ENCODE assay signal across 8 cellular contexts in the genomic region with DNA sequence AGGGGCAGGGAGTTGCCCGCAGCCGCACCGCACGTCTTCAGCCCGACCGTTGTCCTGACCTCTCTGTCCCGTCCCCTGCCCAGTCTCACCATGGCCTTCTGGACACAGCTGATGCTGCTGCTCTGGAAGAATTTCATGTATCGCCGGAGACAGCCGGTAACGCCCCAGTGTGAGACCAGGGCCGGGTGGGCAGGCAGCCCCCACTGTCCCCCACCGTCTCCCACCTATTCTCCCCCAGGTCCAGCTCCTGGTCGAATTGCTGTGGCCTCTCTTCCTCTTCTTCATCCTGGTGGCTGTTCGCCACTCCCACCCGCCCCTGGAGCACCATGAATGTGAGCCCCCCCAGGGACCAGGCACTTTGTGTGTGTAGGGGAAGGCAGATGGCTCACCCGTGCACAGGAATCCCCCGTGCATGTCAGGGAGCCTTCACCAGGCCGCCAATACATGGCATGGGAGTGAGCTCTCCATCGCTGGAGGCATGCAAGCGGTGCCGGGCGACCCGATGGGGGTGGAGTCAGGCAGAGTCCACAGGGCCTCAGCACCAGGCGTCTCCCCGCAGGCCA. TPM values are rescaled to one million over a fixed set of nuclear protein-coding genes. Genes with fewer than 3 reads are reported as not detected.
DNase-seq lines count a peak whose midpoint lies in the region; ATAC-seq and TF ChIP-seq lines count a peak whose summit lies in the region.

No MANE protein-coding gene starts in this region.

- no peak overlapping the region for H3K4me3 ChIP-seq in hepatocyte

- H3K27ac ChIP-seq in hepatocyte = no peak overlapping the region

- H2AFZ ChIP-seq in hepatocyte = no peak overlapping the region

- H3K9me3 ChIP-seq in hepatocyte (ENCODE audit: low read depth) = no peaks in the 10 kb centered on the region

- TF ChIP-seq CTCF in hepatocyte (IDR thresholded peaks at IDR 0.05; ENCODE audit: poor library complexity) = no peak

- ATAC-seq in stimulated activated memory B cell treated with anti-CD40 and anti-IgM and Interleukin-4, amounts not matched to agents 10 μg/mL and 1 μg/mL and 100 μg/mL, for 72 hours = no peak
- ATAC-seq in GM18511 (IDR thresholded peaks at IDR 0.05; ENCODE audit: unreplicated experiment) = no peak

- peaks cover 8% of the 10 kb centered on the region for H3K4me1 ChIP-seq in hepatocyte (ENCODE audit: insufficient read depth)

- H3K36me3 ChIP-seq in hepatocyte (replicated peaks; ENCODE audit: insufficient read depth, low read depth) = no peaks in the 10 kb centered on the region

- in situ Hi-C loops in KBM-7 (cut with MboI; ENCODE audit: low pct_unique_long_range_greater_than_20kb, low sequenced_read_pairs) = no loop called here

- POLR2A ChIA-PET in activated CD4-positive, alpha-beta memory T cell treated with anti-CD3 and anti-CD28 coated beads, Interleukin-2, amount 10 ng/mL, durations not matched to agents 7 days and 5 days (lab: Charles Lee) = interaction anchor here (0.7 to 7.2 kb wide), 11 partner anchors 13 to 240 kb away, joined by 3 to 134 read pairs (median 10); partner anchors contain the start of genes ARHGAP45, CNN2, RNU6-2 and TMEM259

- H3K27ac Mint-ChIP-seq in T-helper 1 cell treated with Interleukin-12 subunit alpha and Interleukin-12 subunit beta and Interleukin-4 antibody, amounts not matched to agents 30 μg/mL and 1 μg/mL, for 36 hours = peak overlapping the region; percentile 89
- H3K27ac Mint-ChIP-seq in activated CD4-positive, alpha-beta memory T cell treated with anti-CD3 and anti-CD28 coated beads, Interleukin-2, amount 10 ng/mL, durations not matched to agents 7 days and 5 days = peak overlapping the region; percentile 90
- peak overlapping the region; percentile 96 for H3K27ac Mint-ChIP-seq in stimulated activated memory B cell treated with anti-CD40 and anti-IgM and Interleukin-4, amounts not matched to agents 10 μg/mL and 1 μg/mL and 100 μg/mL, for 72 hours

- WGBS in hepatocyte (ENCODE audit: low lambda C conversion rate, missing lambda C conversion rate) = 47% methylated on average over 21 of the region's 26 CpGs

- H4K20me1 ChIP-seq in hepatocyte (ENCODE audit: insufficient read depth, poor library complexity, severe bottlenecking) = no peaks in the 10 kb centered on the region

- peak overlapping the region; percentile 99 for H3K4me3 Mint-ChIP-seq in T-helper 1 cell treated with Interleukin-12 subunit alpha and Interleukin-12 subunit beta and Interleukin-4 antibody, amounts not matched to agents 30 μg/mL and 1 μg/mL, for 36 hours
- H3K4me3 Mint-ChIP-seq in activated CD4-positive, alpha-beta memory T cell treated with anti-CD3 and anti-CD28 coated beads, Interleukin-2, amount 10 ng/mL, durations not matched to agents 7 days and 5 days = peak overlapping the region; percentile 97
- H3K4me3 Mint-ChIP-seq in stimulated activated memory B cell treated with anti-CD40 and anti-IgM and Interleukin-4, amounts not matched to agents 10 μg/mL and 1 μg/mL and 100 μg/mL, for 72 hours = peak overlapping the region; percentile 91

- no peaks in the 10 kb centered on the region for H3K27me3 Mint-ChIP-seq in T-helper 1 cell treated with Interleukin-12 subunit alpha and Interleukin-12 subunit beta and Interleukin-4 antibody, amounts not matched to agents 30 μg/mL and 1 μg/mL, for 36 hours (ENCODE audit: low read depth)
- H3K27me3 Mint-ChIP-seq in activated CD4-positive, alpha-beta memory T cell treated with anti-CD3 and anti-CD28 coated beads, Interleukin-2, amount 10 ng/mL, durations not matched to agents 7 days and 5 days = no peaks in the 10 kb centered on the region
- H3K27me3 Mint-ChIP-seq in stimulated activated memory B cell treated with anti-CD40 and anti-IgM and Interleukin-4, amounts not matched to agents 10 μg/mL and 1 μg/mL and 100 μg/mL, for 72 hours = no peaks in the 10 kb centered on the region

- H3K79me2 ChIP-seq in hepatocyte = no peaks in the 10 kb centered on the region

- no peaks in the 10 kb centered on the region for H3K9me3 Mint-ChIP-seq in T-helper 1 cell treated with Interleukin-12 subunit alpha and Interleukin-12 subunit beta and Interleukin-4 antibody, amounts not matched to agents 30 μg/mL and 1 μg/mL, for 36 hours
- no peaks in the 10 kb centered on the region for H3K9me3 Mint-ChIP-seq in activated CD4-positive, alpha-beta memory T cell treated with anti-CD3 and anti-CD28 coated beads, Interleukin-2, amount 10 ng/mL, durations not matched to agents 7 days and 5 days
- H3K9me3 Mint-ChIP-seq in stimulated activated memory B cell treated with anti-CD40 and anti-IgM and Interleukin-4, amounts not matched to agents 10 μg/mL and 1 μg/mL and 100 μg/mL, for 72 hours = no peaks in the 10 kb centered on the region

- peaks cover 39% of the 10 kb centered on the region for H3K4me1 Mint-ChIP-seq in T-helper 1 cell treated with Interleukin-12 subunit alpha and Interleukin-12 subunit beta and Interleukin-4 antibody, amounts not matched to agents 30 μg/mL and 1 μg/mL, for 36 hours (ENCODE audit: low read depth)
- peaks cover 54% of the 10 kb centered on the region for H3K4me1 Mint-ChIP-seq in activated CD4-positive, alpha-beta memory T cell treated with anti-CD3 and anti-CD28 coated beads, Interleukin-2, amount 10 ng/mL, durations not matched to agents 7 days and 5 days
- peaks cover 58% of the 10 kb centered on the region for H3K4me1 Mint-ChIP-seq in stimulated activated memory B cell treated with anti-CD40 and anti-IgM and Interleukin-4, amounts not matched to agents 10 μg/mL and 1 μg/mL and 100 μg/mL, for 72 hours

- DNase-seq in T-helper 1 cell (no peak), hepatocyte (ENCODE audit: low spot score) (no peak), KBM-7 (no peak), A172 (ENCODE audit: low spot score) (no peak)
- no peak for DNase-seq in activated CD4-positive, alpha-beta memory T cell treated with anti-CD3 and anti-CD28 coated beads, Interleukin-2, amount 10 ng/mL, durations not matched to agents 7 days and 5 days

- no peaks in the 10 kb centered on the region for H3K27me3 ChIP-seq in hepatocyte

- no peaks in the 10 kb centered on the region for H3K9me2 ChIP-seq in hepatocyte (replicated peaks; ENCODE audit: insufficient read depth)

- H3K4me2 ChIP-seq in hepatocyte = peak overlapping the region; percentile 84

- peaks cover 31% of the 10 kb centered on the region for H3K36me3 Mint-ChIP-seq in T-helper 1 cell treated with Interleukin-12 subunit alpha and Interleukin-12 subunit beta and Interleukin-4 antibody, amounts not matched to agents 30 μg/mL and 1 μg/mL, for 36 hours (ENCODE audit: low read depth)
- H3K36me3 Mint-ChIP-seq in activated CD4-positive, alpha-beta memory T cell treated with anti-CD3 and anti-CD28 coated beads, Interleukin-2, amount 10 ng/mL, durations not matched to agents 7 days and 5 days (ENCODE audit: low read depth) = peaks cover 50% of the 10 kb centered on the region
- H3K36me3 Mint-ChIP-seq in stimulated activated memory B cell treated with anti-CD40 and anti-IgM and Interleukin-4, amounts not matched to agents 10 μg/mL and 1 μg/mL and 100 μg/mL, for 72 hours = peaks cover 49% of the 10 kb centered on the region

- CTCF ChIA-PET in activated CD4-positive, alpha-beta memory T cell treated with anti-CD3 and anti-CD28 coated beads, Interleukin-2, amount 10 ng/mL, durations not matched to agents 7 days and 5 days (lab: Charles Lee) = interaction anchor here (0.7 to 6.4 kb wide), 6 partner anchors 11 to 186 kb away, joined by 3 to 34 read pairs (median 3); partner anchors contain the start of genes ARHGAP45, CNN2 and RNU6-2

RNA-seq across cellular contexts. Expression of gene ABCA7, which starts 1.4 kb away (rescaled TPM):
- total RNA-seq in activated CD4-positive, alpha-beta memory T cell treated with anti-CD3 and anti-CD28 coated beads, Interleukin-2, amount 10 ng/mL, durations not matched to agents 7 days and 5 days = 10 to 100 TPM; 92.7 to 95.1 TPM
- total RNA-seq in hepatocyte = 8.2 and 17.8 TPM in 2 replicates
- 26.8 and 38.1 TPM in 2 replicates for polyA plus RNA-seq in hepatocyte
- 5.1 and 8.6 TPM in 2 replicates for total RNA-seq in A172 (2014; rRNA removed; shearing (Covaris generic))

RNA-seq across cellular contexts. Expression of gene CNN2, which starts 14.9 kb away (rescaled TPM):
- total RNA-seq in activated CD4-positive, alpha-beta memory T cell treated with anti-CD3 and anti-CD28 coated beads, Interleukin-2, amount 10 ng/mL, durations not matched to agents 7 days and 5 days = 100 to 1,000 TPM; 513 to 519 TPM
- 88.5 and 115 TPM in 2 replicates for total RNA-seq in hepatocyte
- 229 and 247 TPM in 2 replicates for polyA plus RNA-seq in hepatocyte
- 219 and 243 TPM in 2 replicates for total RNA-seq in A172 (2014; rRNA removed; shearing (Covaris generic))

RNA-seq across cellular contexts. Expression of gene RNU6-2, which starts 20.0 kb away (rescaled TPM):
- total RNA-seq in activated CD4-positive, alpha-beta memory T cell treated with anti-CD3 and anti-CD28 coated beads, Interleukin-2, amount 10 ng/mL, durations not matched to agents 7 days and 5 days = not detected
- not detected in 2 replicates for total RNA-seq in hepatocyte
- polyA plus RNA-seq in hepatocyte = not detected in 2 replicates
- total RNA-seq in A172 (2014; rRNA removed; shearing (Covaris generic)) = not detected in 2 replicates

RNA-seq across cellular contexts. Expression of gene TMEM259, which starts 20.4 kb away (rescaled TPM):
- 100 to 1,000 TPM; 181 TPM for total RNA-seq in activated CD4-positive, alpha-beta memory T cell treated with anti-CD3 and anti-CD28 coated beads, Interleukin-2, amount 10 ng/mL, durations not matched to agents 7 days and 5 days
- total RNA-seq in hepatocyte = 108 and 169 TPM in 2 replicates
- polyA plus RNA-seq in hepatocyte = 311 and 383 TPM in 2 replicates
- total RNA-seq in A172 (2014; rRNA removed; shearing (Covaris generic)) = 104 and 131 TPM in 2 replicates

RNA-seq across cellular contexts. Expression of gene ARHGAP45, which starts 25.6 kb away (rescaled TPM):
- total RNA-seq in activated CD4-positive, alpha-beta memory T cell treated with anti-CD3 and anti-CD28 coated beads, Interleukin-2, amount 10 ng/mL, durations not matched to agents 7 days and 5 days = 100 to 1,000 TPM; 419 to 437 TPM
- 11.0 and 12.9 TPM in 2 replicates for total RNA-seq in hepatocyte
- 16.0 and 18.3 TPM in 2 replicates for polyA plus RNA-seq in hepatocyte
- 3.1 and 4.9 TPM in 2 replicates for total RNA-seq in A172 (2014; rRNA removed; shearing (Covaris generic))
